23 cellular contexts compared by ENCODE assay signal in genomic region chr1:109319114-109319513, GRCh38. TPM values are rescaled to one million over a fixed set of nuclear protein-coding genes. Genes with fewer than 3 reads are reported as not detected.
"Had no signal": no experiment of that assay in that cellular context is flagged by ENCODE, and none has a peak within 500 bp of the region (broad histone marks: within the 10 kb centered on the region; RNA-seq: fewer than 3 reads in every experiment).

No MANE protein-coding gene starts in this region.

- H3K27me3 Mint-ChIP-seq: activated naive CD8-positive, alpha-beta T cell treated with anti-CD3 and anti-CD28 coated beads for 36 hours had no signal

- H3K9me3 ChIP-seq: heart left ventricle, mucosa of descending colon, thyroid gland had no signal

- H3K4me3 ChIP-seq: coronary artery, heart left ventricle, mucosa of descending colon, thyroid gland had no signal

- H3K27me3 ChIP-seq: heart left ventricle, thyroid gland had no signal

- H3K4me3 Mint-ChIP-seq: activated naive CD8-positive, alpha-beta T cell treated with anti-CD3 and anti-CD28 coated beads for 36 hours; activated T-cell treated with anti-CD3 and anti-CD28 coated beads, Interleukin-2, amount 50 U/mL, for 4 hours; memory B cell; stimulated activated naive B cell treated with anti-CD40 and anti-IgM and Interleukin-4, amounts not matched to agents 10 μg/mL and 1 μg/mL and 100 μg/mL, for 72 hours had no signal

- DNase-seq: activated CD4-positive, alpha-beta T cell treated with anti-CD3 and anti-CD28 coated beads for 1 hour; activated CD8-positive, alpha-beta memory T cell treated with anti-CD3 and anti-CD28 coated beads, Interleukin-2, amount 50 U/mL, for 4 hours; activated naive CD4-positive, alpha-beta T cell treated with Interleukin-2 at 50 U/mL for 16 hours; activated naive CD8-positive, alpha-beta T cell treated with anti-CD3 and anti-CD28 coated beads for 36 hours; activated T-cell treated with anti-CD3 and anti-CD28 coated beads, Interleukin-2, amount 50 U/mL, for 4 hours; amniotic stem cell; heart left ventricle; islet precursor cell; left cardiac atrium; mucosa of descending colon; nucleus accumbens; small intestine; stimulated activated CD8-positive, alpha-beta memory T cell treated with anti-CD3 and anti-CD28 coated beads, Interleukin-4, amount 100 ng/mL, for 48 hours; stimulated activated naive B cell treated with anti-CD40 and anti-IgM and Interleukin-4, amounts not matched to agents 10 μg/mL and 1 μg/mL and 100 μg/mL, for 72 hours; thyroid gland had no signal

- H3K4me1 ChIP-seq: heart left ventricle, thyroid gland had no signal

- ATAC-seq: activated T-cell treated with anti-CD3 and anti-CD28 coated beads, Interleukin-2, amount 50 U/mL, for 4 hours; heart left ventricle; mucosa of descending colon; sciatic nerve; stimulated activated naive B cell treated with anti-CD40 and anti-IgM and Interleukin-4, amounts not matched to agents 10 μg/mL and 1 μg/mL and 100 μg/mL, for 72 hours had no signal

- H3K36me3 Mint-ChIP-seq: activated naive CD8-positive, alpha-beta T cell treated with anti-CD3 and anti-CD28 coated beads for 36 hours; memory B cell; stimulated activated naive B cell treated with anti-CD40 and anti-IgM and Interleukin-4, amounts not matched to agents 10 μg/mL and 1 μg/mL and 100 μg/mL, for 72 hours had no signal

- H3K9me3 Mint-ChIP-seq: activated naive CD8-positive, alpha-beta T cell treated with anti-CD3 and anti-CD28 coated beads for 36 hours; activated T-cell treated with anti-CD3 and anti-CD28 coated beads, Interleukin-2, amount 50 U/mL, for 4 hours; memory B cell; stimulated activated naive B cell treated with anti-CD40 and anti-IgM and Interleukin-4, amounts not matched to agents 10 μg/mL and 1 μg/mL and 100 μg/mL, for 72 hours had no signal

- H3K27ac Mint-ChIP-seq: activated naive CD8-positive, alpha-beta T cell treated with anti-CD3 and anti-CD28 coated beads for 36 hours; memory B cell; stimulated activated naive B cell treated with anti-CD40 and anti-IgM and Interleukin-4, amounts not matched to agents 10 μg/mL and 1 μg/mL and 100 μg/mL, for 72 hours had no signal

- H3K4me1 Mint-ChIP-seq: activated naive CD8-positive, alpha-beta T cell treated with anti-CD3 and anti-CD28 coated beads for 36 hours; memory B cell; stimulated activated naive B cell treated with anti-CD40 and anti-IgM and Interleukin-4, amounts not matched to agents 10 μg/mL and 1 μg/mL and 100 μg/mL, for 72 hours had no signal

- H3K27ac ChIP-seq: coronary artery, heart left ventricle, thyroid gland had no signal

RNA-seq across cellular contexts. Expression of gene MYBPHL, which starts 12.3 kb away (rescaled TPM):
- total RNA-seq: activated naive CD8-positive, alpha-beta T cell treated with anti-CD3 and anti-CD28 coated beads for 36 hours; activated T-cell treated with anti-CD3 and anti-CD28 coated beads, Interleukin-2, amount 50 U/mL, for 4 hours; epithelial cell of proximal tubule; fibroblast of villous mesenchyme; lower leg skin; mucosa of descending colon; T-helper 2 cell treated with Interferon-gamma antibody and Interleukin-4, amounts not matched to agents 100 ng/mL and 5 ng/mL, for 36 hours; thyroid gland; urinary bladder had no signal
